In genomic region chr10:68871105-68871711, GRCh38 we compare ENCODE assay signal across 9 cellular contexts. TPM values are rescaled to one million over a fixed set of nuclear protein-coding genes. Genes with fewer than 3 reads are reported as not detected.
DNase-seq lines count a peak whose midpoint lies in the region; ATAC-seq and TF ChIP-seq lines count a peak whose summit lies in the region.
"Had no signal": no experiment of that assay in that cellular context is flagged by ENCODE, and none has a peak within 500 bp of the region (broad histone marks: within the 10 kb centered on the region; RNA-seq: fewer than 3 reads in every experiment).

No MANE protein-coding gene starts in this region.

- H3K4me3 ChIP-seq in GM23248 (no peak overlapping the region), fibroblast of mammary gland (ENCODE audit: control insufficient read depth, low read depth, low read length) (no peak overlapping the region)

- H4K20me1 ChIP-seq in GM23248 (ENCODE audit: insufficient read depth), result no peaks in the 10 kb centered on the region

- H3F3A ChIP-seq in GM23248 (ENCODE audit: insufficient read depth), result peaks cover 10% of the 10 kb centered on the region

- H3K27ac ChIP-seq in GM23248, result no peak overlapping the region; the same call in 1 of the 2 replicates

- H3K27me3 ChIP-seq in GM23248 (replicated peaks; ENCODE audit: insufficient read depth), result no peaks in the 10 kb centered on the region

- no peak for ATAC-seq in GM19455 (IDR thresholded peaks at IDR 0.05; ENCODE audit: unreplicated experiment)

- H3K79me2 ChIP-seq in GM23248 (ENCODE audit: insufficient read depth), result no peaks in the 10 kb centered on the region

- H3K9me2 ChIP-seq in GM23248 (ENCODE audit: insufficient read depth), result no peaks in the 10 kb centered on the region

- peak; percentile 59 for DNase-seq in GM23248
- peak; percentile 65 for DNase-seq in NCI-H748 (lab: John Stamatoyannopoulos, UW; ENCODE audit: unreplicated experiment)
- peak; percentile 58 for DNase-seq in fibroblast of mammary gland (ENCODE audit: low read depth)
- DNase-seq in retina, result peak; percentile 16
- DNase-seq in nucleus accumbens (lab: John Stamatoyannopoulos, UW), result no peak
- DNase-seq in KBM-7, result no peak
- no peak for DNase-seq in Ammon's horn (ENCODE audit: low spot score)
- DNase-seq: cortex of kidney had no signal

- no peak overlapping the region for H3K4me2 ChIP-seq in GM23248 (ENCODE audit: unreplicated experiment)

- WGBS in GM23248 (ENCODE audit: low coverage in 1 of 2, low lambda C conversion rate in 2 of 2, missing lambda C conversion rate in 2 of 2), 2 experiments, result 43 to 48% methylated on average over 6 of the region's 6 CpGs

- H3K4me1 ChIP-seq in GM23248 (ENCODE audit: insufficient read depth), result peaks cover 24% of the 10 kb centered on the region; the same call in 1 of the 2 replicates

- no peak for TF ChIP-seq CTCF in fibroblast of mammary gland (conservative IDR thresholded peaks at IDR 0.05; ENCODE audit: control insufficient read depth, insufficient read depth, low read depth, low read length)

- in situ Hi-C loops in GM23248 (cut with MboI) (no loop called here), KBM-7 (cut with MboI; ENCODE audit: low pct_unique_long_range_greater_than_20kb, low sequenced_read_pairs) (no loop called here)

- H3K36me3 ChIP-seq in GM23248 (ENCODE audit: low read depth), result no peaks in the 10 kb centered on the region

- no peak overlapping the region for H3K9ac ChIP-seq in GM23248

- H3K9me3 ChIP-seq in GM23248 (ENCODE audit: low read depth), result no peaks in the 10 kb centered on the region

- 0 out of 2 replicates have a peak overlapping the region, but pooled peaks have one; percentile 21 for H2AFZ ChIP-seq in GM23248

RNA-seq across cellular contexts. Expression of gene DDX50, which starts 29.9 kb away (rescaled TPM):
- 49.0 and 63.4 TPM in 2 replicates for total RNA-seq in GM23248 (2014; rRNA removed; shearing (Covaris generic))
- polyA plus RNA-seq in GM23248 (2016; fragmentation: Nextera tagmentation; extraction: Ambion mirVana), result 40.4 and 43.6 TPM in 2 replicates

RNA-seq across cellular contexts. Expression of gene STOX1, which starts 43.9 kb away (rescaled TPM):
- 0.25 TPM in 1 of 2 replicates, not detected in the other for total RNA-seq in GM23248 (2014; rRNA removed; shearing (Covaris generic))
- not detected in 2 replicates for polyA plus RNA-seq in GM23248 (2016; fragmentation: Nextera tagmentation; extraction: Ambion mirVana)

Comparison
In these comparisons a context has a peak if more than half of its experiments do, and no peak if none do; other contexts are left out.
1. DNase-seq: peak in GM23248 (single experiment), NCI-H748 (single experiment), fibroblast of mammary gland (single experiment) and retina (single experiment); none in nucleus accumbens (0 of 56), KBM-7 (single experiment) and Ammon's horn (single experiment).